8 cellular contexts compared by ENCODE assay signal in genomic region chr17:44217738-44218343, GRCh38. TPM values are rescaled to one million over a fixed set of nuclear protein-coding genes. Genes with fewer than 3 reads are reported as not detected.
DNase-seq lines count a peak whose midpoint lies in the region; ATAC-seq and TF ChIP-seq lines count a peak whose summit lies in the region.

No MANE protein-coding gene starts in this region.

- H3K36me3 ChIP-seq in neural cell (ENCODE audit: insufficient read depth, low read length) = peaks cover 19% of the 10 kb centered on the region

- H3K4me3 ChIP-seq in LNCaP clone FGC (ENCODE audit: low read depth, low read length) = peak overlapping the region; percentile 62
- peak overlapping the region; percentile 89 for H3K4me3 ChIP-seq in coronary artery
- peak overlapping the region; percentile 97 for H3K4me3 ChIP-seq in neural cell (ENCODE audit: low read length)

- DNase-seq in CD14-positive monocyte (ENCODE audit: low spot score) (no peak), LNCaP clone FGC (ENCODE audit: low read depth) (no peak), coronary artery (ENCODE audit: low spot score) (no peak), NCI-H2107 (lab: John Stamatoyannopoulos, UW) (no peak)
- DNase-seq in stimulated activated CD4-positive, alpha-beta T cell treated with anti-CD3 and anti-CD28 coated beads, Interleukin-4, amount 100 ng/mL, for 1 hour = no peak

- peak overlapping the region; percentile 63 to 68 for H3K4me3 Mint-ChIP-seq in CD14-positive monocyte

- peak overlapping the region in 6 of 7 donors; percentile 32 to 82 (median 70) for H3K27ac Mint-ChIP-seq in CD14-positive monocyte

- peaks cover 29% of the 10 kb centered on the region for H3K79me2 ChIP-seq in neural cell (replicated peaks; ENCODE audit: insufficient read depth, low read length)

- peaks cover 0 to 4% (median 2%) of the 10 kb centered on the region in 3 donors for H3K27me3 Mint-ChIP-seq in CD14-positive monocyte (ENCODE audit: low read depth in 3 of 3)

- H3K9me3 ChIP-seq in neural cell (ENCODE audit: low read length) = no peaks in the 10 kb centered on the region

- TF ChIP-seq CTCF in CD14-positive monocyte (IDR thresholded peaks at IDR 0.05) (no peak), LNCaP clone FGC (IDR thresholded peaks at IDR 0.05; ENCODE audit: control insufficient read depth, extremely low read depth, insufficient read depth) (no peak), coronary artery (IDR thresholded peaks at IDR 0.05) (no peak), neural cell (IDR thresholded peaks at IDR 0.05; ENCODE audit: poor library complexity, severe bottlenecking) (no peak)

- no peak overlapping the region for H2AFZ ChIP-seq in neural cell (ENCODE audit: low read depth, low read length)

- peaks cover 0 to 2% (median 0%) of the 10 kb centered on the region in 7 donors for H3K9me3 Mint-ChIP-seq in CD14-positive monocyte

- H3F3A ChIP-seq in neural cell (ENCODE audit: insufficient read depth, low read length, poor library complexity, severe bottlenecking) = no peaks in the 10 kb centered on the region

- no peak for TF ChIP-seq RAD21 in neural cell (conservative IDR thresholded peaks at IDR 0.05)

- H4K20me1 ChIP-seq in neural cell (ENCODE audit: insufficient read depth) = peaks cover 24% of the 10 kb centered on the region

- H3K4me2 ChIP-seq in neural cell (ENCODE audit: low read length) = peak overlapping the region; percentile 94

- H3K9ac ChIP-seq in neural cell (ENCODE audit: low read length) = peak overlapping the region; percentile 99

- H3K4me1 Mint-ChIP-seq in CD14-positive monocyte = peaks cover 53% of the 10 kb centered on the region

- H3K27me3 ChIP-seq in neural cell (ENCODE audit: insufficient read depth, low read depth, low read length) = no peaks in the 10 kb centered on the region

- no peaks in the 10 kb centered on the region for H3K9me2 ChIP-seq in neural cell (ENCODE audit: insufficient read depth, low read length)

- H3K36me3 Mint-ChIP-seq in CD14-positive monocyte = peaks cover 43 to 44% of the 10 kb centered on the region in 2 donors

- no peak for TF ChIP-seq EP300 in neural cell (conservative IDR thresholded peaks at IDR 0.05; ENCODE audit: poor library complexity, severe bottlenecking)

- H3K27ac ChIP-seq in coronary artery (peak overlapping the region; percentile 62 to 98), neural cell (ENCODE audit: low read length) (peak overlapping the region; percentile 73)

- intact Hi-C loops in CD14-positive monocyte (cut with micrococcal nuclease) = loop anchor here (2.0 to 5.0 kb wide), 3 partner anchors 59 to 127 kb away; partner anchors contain the start of genes SLC25A39 (in 2 of the 2) and GRN (in 1 of the 2)

- ATAC-seq in GM21515 (IDR thresholded peaks at IDR 0.05; ENCODE audit: unreplicated experiment) = no peak
- ATAC-seq in GM18909 (IDR thresholded peaks at IDR 0.05; ENCODE audit: poor library complexity, unreplicated experiment) = no peak

TF ChIP-seq in neural cell, 6 proteins besides CTCF, POLR2A, EP300 and RAD21:
- TF ChIP-seq REST (IDR thresholded peaks at IDR 0.05; ENCODE audit: borderline replicate concordance) (no peak), SMC3 (conservative IDR thresholded peaks at IDR 0.05; ENCODE audit: poor library complexity) (no peak), POLR2AphosphoS5 (IDR thresholded peaks at IDR 0.05) (no peak), MXI1 (conservative IDR thresholded peaks at IDR 0.05; ENCODE audit: poor library complexity, severe bottlenecking) (no peak), EZH2 (IDR thresholded peaks at IDR 0.05; ENCODE audit: borderline replicate concordance, insufficient read depth, low read length, poor library complexity, severe bottlenecking) (no peak)

RNA-seq across cellular contexts. Expression of gene UBTF, which starts 1.6 kb away (rescaled TPM):
- polyA plus RNA-seq in CD14-positive monocyte = 10 to 100 TPM in 1 of 2 donors, 1 to 10 TPM in 1; 6.0 to 12.5 TPM
- polyA plus RNA-seq in neural cell = 71.7 and 73.8 TPM in 2 replicates
- 105 and 112 TPM in 2 replicates for polyA minus RNA-seq in neural cell

RNA-seq across cellular contexts. Expression of gene ATXN7L3, which starts 18.2 kb away (rescaled TPM):
- polyA plus RNA-seq in CD14-positive monocyte (1 to 10 TPM; 8.5 to 9.9 TPM), neural cell (93.5 and 97.2 TPM in 2 replicates)
- 108 and 109 TPM in 2 replicates for polyA minus RNA-seq in neural cell

RNA-seq across cellular contexts. Expression of gene TMUB2, which starts 31.1 kb away (rescaled TPM):
- 10 to 100 TPM; 41.3 to 41.7 TPM for polyA plus RNA-seq in CD14-positive monocyte
- 59.9 and 77.4 TPM in 2 replicates for polyA plus RNA-seq in neural cell
- 30.2 and 31.2 TPM in 2 replicates for polyA minus RNA-seq in neural cell

RNA-seq across cellular contexts. Expression of gene ASB16, which starts 47.3 kb away (rescaled TPM):
- not detected for polyA plus RNA-seq in CD14-positive monocyte
- not detected in 2 replicates for polyA plus RNA-seq in neural cell
- polyA minus RNA-seq in neural cell = not detected in 2 replicates

RNA-seq across cellular contexts. Expression of gene SLC4A1, which starts 50.1 kb away (rescaled TPM):
- under 1 TPM in 1 of 2 donors, not detected in 1; 0.04 TPM for polyA plus RNA-seq in CD14-positive monocyte
- polyA plus RNA-seq in neural cell = 0.05 TPM in 1 of 2 replicates, not detected in the other
- polyA minus RNA-seq in neural cell = not detected in 2 replicates
